12 cellular contexts compared by ENCODE assay signal in genomic region chr3:130012108-130012507, GRCh38. TPM values are rescaled to one million over a fixed set of nuclear protein-coding genes. Genes with fewer than 3 reads are reported as not detected.
"Had no signal": no experiment of that assay in that cellular context is flagged by ENCODE, and none has a peak within 500 bp of the region (broad histone marks: within the 10 kb centered on the region; RNA-seq: fewer than 3 reads in every experiment).

No MANE protein-coding gene starts in this region.

RNA-seq across cellular contexts. Expression of gene TRH, which starts 37.6 kb away (rescaled TPM):
- total RNA-seq: esophagus mucosa; fibroblast of lung; hepatocyte; lung microvascular endothelial cell; mesenteric fat pad; naive thymus-derived CD4-positive, alpha-beta T cell; psoas muscle; right lobe of liver; subcutaneous adipose tissue; tibial nerve; upper lobe of right lung had no signal
- polyA plus RNA-seq: fibroblast of lung; liver; naive thymus-derived CD4-positive, alpha-beta T cell; psoas muscle had no signal
